ENCODE assay signal across 14 cellular contexts in genomic region chr5:104513194-104513602, GRCh38.
DNase-seq lines count a peak whose midpoint lies in the region; ATAC-seq and TF ChIP-seq lines count a peak whose summit lies in the region.
"Had no signal": no experiment of that assay in that cellular context is flagged by ENCODE, and none has a peak within 500 bp of the region (broad histone marks: within the 10 kb centered on the region; RNA-seq: fewer than 3 reads in every experiment).

No MANE protein-coding gene starts in this region.

- no peak overlapping the region for H3K27ac Mint-ChIP-seq in activated CD4-positive, alpha-beta memory T cell treated with anti-CD3 and anti-CD28 coated beads for 36 hours
- H3K27ac Mint-ChIP-seq: activated T-cell treated with anti-CD3 and anti-CD28 coated beads, Interleukin-2, amount 50 U/mL, for 24 hours; CD8-positive, alpha-beta T cell had no signal

- CTCF ChIA-PET in activated CD4-positive, alpha-beta memory T cell treated with anti-CD3 and anti-CD28 coated beads for 36 hours (lab: Charles Lee): interaction anchor here (0.7 kb wide), 1 partner anchor 173 kb away, joined by 4 read pairs; no protein-coding TSS in a partner anchor

- H3K4me3 ChIP-seq in RWPE2 (ENCODE audit: severe bottlenecking): no peak overlapping the region
- no peak overlapping the region for H3K4me3 ChIP-seq in fibroblast of the aortic adventitia (ENCODE audit: low read depth, low read length)
- no peak overlapping the region for H3K4me3 ChIP-seq in retinal pigment epithelial cell (ENCODE audit: low read length)
- no peak overlapping the region for H3K4me3 ChIP-seq in H7 (ENCODE audit: insufficient read depth, low read depth, low read length)
- H3K4me3 ChIP-seq: body of pancreas had no signal

- H3K27me3 Mint-ChIP-seq in activated CD4-positive, alpha-beta memory T cell treated with anti-CD3 and anti-CD28 coated beads for 36 hours: no peaks in the 10 kb centered on the region
- H3K27me3 Mint-ChIP-seq: activated T-cell treated with anti-CD3 and anti-CD28 coated beads, Interleukin-2, amount 50 U/mL, for 24 hours had no signal

- peaks cover 20% of the 10 kb centered on the region for H3K9me3 Mint-ChIP-seq in activated CD4-positive, alpha-beta memory T cell treated with anti-CD3 and anti-CD28 coated beads for 36 hours

- H3K9me3 ChIP-seq in RWPE2 (ENCODE audit: severe bottlenecking): peaks cover 9% of the 10 kb centered on the region
- H3K9me3 ChIP-seq: body of pancreas had no signal

- no peak overlapping the region for H3K4me3 Mint-ChIP-seq in activated CD4-positive, alpha-beta memory T cell treated with anti-CD3 and anti-CD28 coated beads for 36 hours
- H3K4me3 Mint-ChIP-seq: activated T-cell treated with anti-CD3 and anti-CD28 coated beads, Interleukin-2, amount 50 U/mL, for 24 hours; CD8-positive, alpha-beta T cell had no signal

- no peak overlapping the region for H3K27ac ChIP-seq in RWPE2 (ENCODE audit: poor library complexity, severe bottlenecking)
- H3K27ac ChIP-seq: body of pancreas had no signal

- intact Hi-C loops in activated CD4-positive, alpha-beta memory T cell treated with anti-CD3 and anti-CD28 coated beads for 36 hours (cut with micrococcal nuclease): no loop called here

- H3K36me3 ChIP-seq in RWPE2 (ENCODE audit: low read depth) (no peaks in the 10 kb centered on the region), H7 (replicated peaks; ENCODE audit: control insufficient read depth, insufficient read depth, low read length) (no peaks in the 10 kb centered on the region)

- POLR2A ChIA-PET in activated CD4-positive, alpha-beta memory T cell treated with anti-CD3 and anti-CD28 coated beads for 36 hours (lab: Charles Lee): no interaction called here

- peak; percentile 25 for DNase-seq in H4 (ENCODE audit: low spot score)
- no peak for DNase-seq in RWPE2 (ENCODE audit: low spot score)
- peak; percentile 57 for DNase-seq in fibroblast of the aortic adventitia (ENCODE audit: low read depth)
- DNase-seq in retinal pigment epithelial cell (ENCODE audit: low read depth): peak; percentile 5
- DNase-seq in NCI-H1436 (lab: John Stamatoyannopoulos, UW): no peak
- DNase-seq in GM19238 (ENCODE audit: insufficient read length, low spot score): no peak
- DNase-seq in H7: no peak
- DNase-seq in activated CD4-positive, alpha-beta memory T cell treated with anti-CD3 and anti-CD28 coated beads for 36 hours: no peak
- DNase-seq: activated CD4-positive, CD25-positive, alpha-beta regulatory T cell treated with anti-CD3 and anti-CD28 coated beads, Interleukin-2, amount 50 U/mL, for 72 hours; activated T-cell treated with anti-CD3 and anti-CD28 coated beads, Interleukin-2, amount 50 U/mL, for 24 hours; body of pancreas; CD8-positive, alpha-beta T cell; NCI-H146; right cardiac atrium had no signal

- ATAC-seq in RWPE2 (ENCODE audit: low read depth): peak; percentile 82
- ATAC-seq: body of pancreas; CD8-positive, alpha-beta T cell; right cardiac atrium had no signal

- H3K4me1 Mint-ChIP-seq in activated CD4-positive, alpha-beta memory T cell treated with anti-CD3 and anti-CD28 coated beads for 36 hours (ENCODE audit: low read depth): no peaks in the 10 kb centered on the region

- no peaks in the 10 kb centered on the region for H3K36me3 Mint-ChIP-seq in activated CD4-positive, alpha-beta memory T cell treated with anti-CD3 and anti-CD28 coated beads for 36 hours
- H3K36me3 Mint-ChIP-seq: CD8-positive, alpha-beta T cell had no signal

- no peak for TF ChIP-seq CTCF in RWPE2 (IDR thresholded peaks at IDR 0.05; ENCODE audit: poor library complexity, severe bottlenecking)
- no peak for TF ChIP-seq CTCF in fibroblast of the aortic adventitia (IDR thresholded peaks at IDR 0.05; ENCODE audit: insufficient read depth, low read length)
- no peak for TF ChIP-seq CTCF in retinal pigment epithelial cell (conservative IDR thresholded peaks at IDR 0.05; ENCODE audit: low read depth, low read length)

- H3K27me3 ChIP-seq in RWPE2 (ENCODE audit: insufficient read depth, poor library complexity, severe bottlenecking) (peaks cover 5% of the 10 kb centered on the region), H7 (ENCODE audit: control insufficient read depth, insufficient read depth, low read length) (no peaks in the 10 kb centered on the region)
- H3K27me3 ChIP-seq: body of pancreas had no signal

- H3K4me1 ChIP-seq in RWPE2 (ENCODE audit: insufficient read depth, poor library complexity, severe bottlenecking): peaks cover 4% of the 10 kb centered on the region
- H3K4me1 ChIP-seq: body of pancreas had no signal

Comparison
In these comparisons a context has a peak if more than half of its experiments do, and no peak if none do; other contexts are left out.
1. DNase-seq: peak in H4 (single experiment), fibroblast of the aortic adventitia (single experiment) and retinal pigment epithelial cell (single experiment); none in RWPE2 (single experiment), NCI-H1436 (single experiment), GM19238 (single experiment), H7 (single experiment) and activated CD4-positive, alpha-beta memory T cell treated with anti-CD3 and anti-CD28 coated beads for 36 hours (single experiment).